In the genomic region with DNA sequence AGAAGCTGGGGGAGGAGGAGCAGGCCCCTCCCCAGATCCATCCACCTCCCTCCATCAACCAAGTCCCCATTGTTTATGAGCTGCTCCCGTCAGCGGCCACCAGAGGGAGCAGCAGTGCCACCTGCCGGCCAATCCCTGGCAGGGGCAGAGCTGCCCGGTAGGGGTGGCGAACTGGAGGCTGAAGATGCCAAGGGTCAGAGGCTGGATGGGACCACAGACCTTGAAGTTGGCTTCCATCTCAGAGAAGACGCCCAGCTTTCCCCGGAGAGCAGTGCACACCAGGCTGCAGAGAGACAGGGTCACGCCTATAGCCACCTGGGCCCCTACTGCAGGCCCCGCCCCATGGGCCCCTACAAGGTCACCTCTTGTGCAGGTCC, we compare ENCODE assay signal across 1 cellular context.
TF ChIP-seq lines count a peak whose summit lies in the region.

No MANE protein-coding gene starts in this region.

TF ChIP-seq in endothelial cell of umbilical vein, 7 proteins besides CTCF, POLR2A, EP300 and RAD21:
- TF ChIP-seq JUN (IDR thresholded peaks at IDR 0.05; ENCODE audit: borderline replicate concordance, insufficient read depth, insufficient read length, low read depth) (no peak), EZH2 (IDR thresholded peaks at IDR 0.05; ENCODE audit: borderline replicate concordance, low read depth, low read length, severe bottlenecking) (no peak), POLR2AphosphoS5 (IDR thresholded peaks at IDR 0.05; ENCODE audit: insufficient read depth, low read depth, low read length) (peak; percentile 49), MYC (IDR thresholded peaks at IDR 0.05; ENCODE audit: low read depth, low read length) (no peak)
